ENCODE assay signal across 8 cellular contexts in genomic region chr3:177197041-177197933, GRCh38. TPM values are rescaled to one million over a fixed set of nuclear protein-coding genes. Genes with fewer than 3 reads are reported as not detected.
A peak's percentile ranks its signal among the peaks of the same experiment; 100 is the strongest.
DNase-seq lines count a peak whose midpoint lies in the region; ATAC-seq lines count a peak whose summit lies in the region.

TBL1XR1 (minus strand) TSS chr3:177197482; CDS start chr3:177064977, 132,505 bp downstream.

- H3K9me3 Mint-ChIP-seq in naive B cell = no peaks in the 10 kb centered on the region
- no peaks in the 10 kb centered on the region for H3K9me3 Mint-ChIP-seq in stimulated activated effector memory CD8-positive, alpha-beta T cell treated with anti-CD3 and anti-CD28 coated beads, Interleukin-12 subunit alpha, Interleukin-12 subunit beta, amount 100 ng/mL, for 72 hours

- DNase-seq in DMS79 (lab: John Stamatoyannopoulos, UW) (peak; percentile 72), Kasumi-1 (lab: John Stamatoyannopoulos, UW) (peak; percentile 95 to 96), RPMI8226 (peak; percentile 98), fibroblast of gingiva (ENCODE audit: low read depth) (peak; percentile 93), naive B cell (peak; percentile 90)
- DNase-seq in activated T-helper 1 cell treated with anti-CD3 and anti-CD28 coated beads, Interleukin-2, amount 50 U/mL, for 16 hours (ENCODE audit: low read depth in 1 of 2, low spot score in 1 of 2) = peak; percentile 71 to 77
- peak; percentile 60 to 87 for DNase-seq in stimulated activated effector memory CD8-positive, alpha-beta T cell treated with anti-CD3 and anti-CD28 coated beads, Interleukin-12 subunit alpha, Interleukin-12 subunit beta, amount 100 ng/mL, for 72 hours (ENCODE audit: low spot score in 2 of 2)

- peaks cover 43 to 65% (median 58%) of the 10 kb centered on the region in 3 donors for H3K4me1 Mint-ChIP-seq in naive B cell
- H3K4me1 Mint-ChIP-seq in stimulated activated effector memory CD8-positive, alpha-beta T cell treated with anti-CD3 and anti-CD28 coated beads, Interleukin-12 subunit alpha, Interleukin-12 subunit beta, amount 100 ng/mL, for 72 hours = peaks cover 51% of the 10 kb centered on the region

- no peaks in the 10 kb centered on the region for H3K36me3 Mint-ChIP-seq in naive B cell
- peaks cover 39% of the 10 kb centered on the region for H3K36me3 Mint-ChIP-seq in stimulated activated effector memory CD8-positive, alpha-beta T cell treated with anti-CD3 and anti-CD28 coated beads, Interleukin-12 subunit alpha, Interleukin-12 subunit beta, amount 100 ng/mL, for 72 hours

- H3K27ac Mint-ChIP-seq in naive B cell = peak within 1 kb of the TSS; percentile 97 to 99 (median 98)
- peak within 1 kb of the TSS; percentile 97 for H3K27ac Mint-ChIP-seq in stimulated activated effector memory CD8-positive, alpha-beta T cell treated with anti-CD3 and anti-CD28 coated beads, Interleukin-12 subunit alpha, Interleukin-12 subunit beta, amount 100 ng/mL, for 72 hours

- peaks cover 0 to 4% (median 0%) of the 10 kb centered on the region in 3 donors for H3K27me3 Mint-ChIP-seq in naive B cell

- ATAC-seq in GM21825 (IDR thresholded peaks at IDR 0.05; ENCODE audit: unreplicated experiment) (peak; percentile 47), naive B cell (ENCODE audit: low read depth in 2 of 2) (peak; percentile 71 to 73)
- ATAC-seq in stimulated activated effector memory CD8-positive, alpha-beta T cell treated with anti-CD3 and anti-CD28 coated beads, Interleukin-12 subunit alpha, Interleukin-12 subunit beta, amount 100 ng/mL, for 72 hours = peak; percentile 75

- peak within 1 kb of the TSS; percentile 92 to 99 (median 98) for H3K4me3 Mint-ChIP-seq in naive B cell
- peak within 1 kb of the TSS; percentile 87 for H3K4me3 Mint-ChIP-seq in stimulated activated effector memory CD8-positive, alpha-beta T cell treated with anti-CD3 and anti-CD28 coated beads, Interleukin-12 subunit alpha, Interleukin-12 subunit beta, amount 100 ng/mL, for 72 hours

RNA-seq across cellular contexts. Expression of gene TBL1XR1, which starts in this region (rescaled TPM):
- 10 to 100 TPM; 18.4 to 48.3 (median 33.2) TPM for polyA plus RNA-seq in naive B cell (ENCODE audit: low read depth in 6 of 6)

Comparison
In these comparisons a context has a peak if more than half of its experiments do, and no peak if none do; other contexts are left out.
1. Peak in every context shown above with its lines: DNase-seq and ATAC-seq.